Comparison of ENCODE assay signal across 14 cellular contexts in the genomic region with DNA sequence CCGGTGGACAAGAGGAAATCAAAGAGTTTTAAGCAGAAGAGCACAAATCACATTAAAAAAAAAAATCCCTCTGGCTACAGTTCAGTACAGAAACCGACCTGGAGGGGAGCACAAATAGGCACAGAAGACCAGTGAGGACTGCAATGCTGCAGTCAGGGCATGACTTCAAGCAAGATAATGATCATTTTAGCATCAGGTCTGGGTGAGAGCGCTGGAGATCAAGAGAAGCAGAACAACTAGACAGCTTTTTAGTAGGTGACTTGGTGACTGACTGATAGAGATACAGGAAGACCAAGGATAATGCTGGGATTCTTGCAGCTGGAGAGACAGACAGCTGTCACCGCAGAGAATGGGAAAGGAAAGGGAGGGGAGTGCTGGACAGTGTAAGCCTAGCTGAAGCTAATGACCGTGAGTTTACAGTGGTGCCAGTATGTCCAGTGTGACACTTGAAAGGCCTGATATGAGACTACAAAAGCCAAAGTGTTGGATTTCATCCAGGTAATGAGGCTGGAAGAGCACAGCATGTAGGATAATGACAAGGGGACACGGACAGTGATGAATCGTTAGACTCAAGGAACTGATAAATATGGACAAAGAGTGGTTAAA. TPM values are rescaled to one million over a fixed set of nuclear protein-coding genes. Genes with fewer than 3 reads are reported as not detected.
DNase-seq lines count a peak whose midpoint lies in the region; ATAC-seq, FAIRE-seq and TF ChIP-seq lines count a peak whose summit lies in the region.
"Had no signal": no experiment of that assay in that cellular context is flagged by ENCODE, and none has a peak within 500 bp of the region (broad histone marks: within the 10 kb centered on the region; RNA-seq: fewer than 3 reads in every experiment).

No MANE protein-coding gene starts in this region.

- peaks cover 21% of the 10 kb centered on the region for H3K79me2 ChIP-seq in HepG2 (ENCODE audit: insufficient read depth, low read length)

- H3K9ac ChIP-seq in HepG2 (ENCODE audit: insufficient read depth, low read depth, low read length): no peak overlapping the region

- in situ Hi-C loops in HepG2 (cut with HindIII; ENCODE audit: extremely low pct_ligation_motif_present, low pct_unique_long_range_greater_than_20kb): no loop called here

- TF ChIP-seq CTCF in 22Rv1 (IDR thresholded peaks at IDR 0.05) (no peak), VCaP (conservative IDR thresholded peaks at IDR 0.05) (no peak), HepG2 (CRISPR knock-in tag; IDR thresholded peaks at IDR 0.05) (no peak)

- TF ChIP-seq POLR2A in HepG2 (IDR thresholded peaks at IDR 0.05; ENCODE audit: insufficient read depth in 1 of 2, low read depth in 2 of 2, low read length in 2 of 2): no peak

- no TSS peak for BruUV-seq in HepG2 (replicated peaks; lab: Mats Ljungman, UMichigan)

- POLR2A ChIA-PET in HepG2 (lab: Yijun Ruan, JAX): interaction anchor here (1.5 kb wide), 1 partner anchor 68 kb away, joined by 3 read pairs; a partner anchor contains a TSS

- H3K9me3 ChIP-seq in HepG2 (ENCODE audit: low read length): no peaks in the 10 kb centered on the region

- peak overlapping the region; percentile 48 for H3K27ac ChIP-seq in 22Rv1
- peak overlapping the region; percentile 83 for H3K27ac ChIP-seq in VCaP
- peak overlapping the region; percentile 28 for H3K27ac ChIP-seq in HepG2 (ENCODE audit: extremely low read length, insufficient read depth, low read length)
- H3K27ac ChIP-seq: brain microvascular endothelial cell, skin epidermis had no signal

- WGBS in HepG2 (ENCODE audit: low lambda C conversion rate): 78% methylated on average over 7 of the region's 7 CpGs

- no peak overlapping the region for H3K4me3 ChIP-seq in HepG2 (replicated peaks in 1 of 3; ENCODE audit: insufficient read depth in 1 of 3, low read depth in 2 of 3, low read length in 3 of 3)
- H3K4me3 ChIP-seq: skin epidermis had no signal

- H3K27me3 ChIP-seq in HepG2 (ENCODE audit: control insufficient read depth in 1 of 2, insufficient read depth in 2 of 2, low read length in 2 of 2): no peaks in the 10 kb centered on the region
- H3K27me3 ChIP-seq: brain microvascular endothelial cell had no signal

- peaks cover 61% of the 10 kb centered on the region for H3K4me1 ChIP-seq in HepG2 (ENCODE audit: insufficient read depth, low read length)

- intact Hi-C loops in HepG2 (cut with micrococcal nuclease; ENCODE audit: unreplicated experiment): loop anchor here (10.0 kb wide), 1 partner anchor 168 kb away; a partner anchor contains a TSS

- H3K36me3 ChIP-seq in HepG2 (replicated peaks in 1 of 2; ENCODE audit: control insufficient read depth in 1 of 2, insufficient read depth in 2 of 2, low read length in 2 of 2): peaks cover 5 to 18% of the 10 kb centered on the region in 2 experiments; a peak in 4 of 5 replicates

- H3K4me2 ChIP-seq in HepG2 (ENCODE audit: low read depth, low read length): 0 out of 2 replicates have a peak overlapping the region, but pooled peaks have one; percentile 41

- no peak for FAIRE-seq in HepG2 (lab: Jason Lieb, UNC)

- TF ChIP-seq EP300 in HepG2 (IDR thresholded peaks at IDR 0.05; ENCODE audit: low read depth in 2 of 2, low read length in 2 of 2): no peak
- no peak for TF ChIP-seq EP300 in HepG2 (CRISPR knock-in tag; IDR thresholded peaks at IDR 0.05; ENCODE audit: borderline replicate concordance)

- H4K20me1 ChIP-seq in HepG2 (ENCODE audit: insufficient read depth, low read length): no peaks in the 10 kb centered on the region

- peak; percentile 67 for DNase-seq in NCI-H1417 treated with DMSO at 0.1 percent for 48 hours (lab: John Stamatoyannopoulos, UW)
- DNase-seq in HepG2 (ENCODE audit: low spot score): no peak
- DNase-seq: activated CD4-positive, alpha-beta T cell treated with anti-CD3 and anti-CD28 coated beads, Interleukin-2, amount 50 U/mL, for 1 hour; activated gamma-delta T cell; brain microvascular endothelial cell; Karpas-422; SW 1271 had no signal

- TF ChIP-seq RAD21 in HepG2 (CRISPR knock-in tag; IDR thresholded peaks at IDR 0.05): no peak

- no peak overlapping the region for H2AFZ ChIP-seq in HepG2 (ENCODE audit: low read length)

- CTCF ChIA-PET in HepG2 (lab: Yijun Ruan, JAX; ENCODE audit: low intra/inter-chr PET ratio, low total read pairs): no interaction called here

- ATAC-seq in HepG2 (peak; percentile 45), HG03108 (IDR thresholded peaks at IDR 0.05; ENCODE audit: unreplicated experiment) (no peak), HG02623 (IDR thresholded peaks at IDR 0.05; ENCODE audit: unreplicated experiment) (no peak), GM21786 (IDR thresholded peaks at IDR 0.05; ENCODE audit: unreplicated experiment) (no peak), HG02884 (IDR thresholded peaks at IDR 0.05; ENCODE audit: unreplicated experiment) (no peak)

TF ChIP-seq in HepG2, 621 proteins besides CTCF, POLR2A, EP300 and RAD21:
- peak; percentile 62 for TF ChIP-seq ZBTB38 (CRISPR knock-in tag; IDR thresholded peaks at IDR 0.05)
- TF ChIP-seq ZNF282 (IDR thresholded peaks at IDR 0.05; ENCODE audit: partially characterized antibody): no peak
TF ChIP-seq in HepG2: peak in this region for 1.

RNA-seq across cellular contexts. Expression of a gene that starts 5.6 kb away (rescaled TPM):
- 36.6 and 48.7 TPM in 2 replicates for total RNA-seq in HepG2 (2016; rRNA removed; fragmentation: Illumina TruSeq; extraction: Trizol)
- total RNA-seq in HepG2 (2016; cell fraction: cytosol; rRNA removed; fragmentation: Illumina TruSeq; extraction: Trizol; ENCODE audit: low read depth): 10.0 and 13.7 TPM in 2 replicates
- 34.1 and 41.3 TPM in 2 replicates for total RNA-seq in HepG2 (2016; cell fraction: insoluble cytoplasmic fraction; rRNA removed; fragmentation: Illumina TruSeq; extraction: Trizol)
- total RNA-seq in HepG2 (2016; cell fraction: membrane; rRNA removed; fragmentation: Illumina TruSeq; extraction: Trizol): 21.8 and 31.3 TPM in 2 replicates
- 20.5 and 30.8 TPM in 2 replicates for total RNA-seq in HepG2 (2016; cell fraction: nucleus; rRNA removed; fragmentation: Illumina TruSeq; extraction: Trizol)
- polyA plus RNA-seq in HepG2 (2011; rRNA removed): 14.8 and 18.7 TPM in 2 replicates
- polyA plus RNA-seq in HepG2 (2011; cell fraction: cytosol; rRNA removed): 9.0 and 11.9 TPM in 2 replicates
- polyA plus RNA-seq in HepG2 (2011; cell fraction: nucleus; rRNA removed): 6.8 and 7.0 TPM in 2 replicates
- 18.9 and 27.0 TPM in 2 replicates for polyA plus RNA-seq in HepG2 (2012)
- polyA plus RNA-seq in HepG2 (2016; cell fraction: cytosol; fragmentation: Illumina TruSeq; extraction: Trizol; ENCODE audit: low read depth): 11.4 and 14.2 TPM in 2 replicates
- 40.7 and 42.4 TPM in 2 replicates for polyA plus RNA-seq in HepG2 (2016; cell fraction: insoluble cytoplasmic fraction; fragmentation: Illumina TruSeq; extraction: Trizol; ENCODE audit: low read depth)
- polyA plus RNA-seq in HepG2 (2016; cell fraction: membrane; fragmentation: Illumina TruSeq; extraction: Trizol; ENCODE audit: low read depth): 19.1 and 20.4 TPM in 2 replicates
- 41.5 and 42.3 TPM in 2 replicates for polyA plus RNA-seq in HepG2 (2016; cell fraction: nucleus; fragmentation: Illumina TruSeq; extraction: Trizol; ENCODE audit: insufficient read depth, low read depth)
- polyA minus RNA-seq in HepG2 (2011; rRNA and poly(A)+ RNA removed; ENCODE audit: low replicate concordance): 3.3 and 6.3 TPM in 2 replicates
- 7.6 and 8.4 TPM in 2 replicates for polyA minus RNA-seq in HepG2 (2011; cell fraction: cytosol; rRNA and poly(A)+ RNA removed)
- 12.0 and 13.3 TPM in 2 replicates for polyA minus RNA-seq in HepG2 (2011; cell fraction: nucleus; rRNA and poly(A)+ RNA removed)

Comparison
In these comparisons a context has a peak if more than half of its experiments do, and no peak if none do; other contexts are left out.
1. H3K27ac ChIP-seq: peak in every context shown above with its lines; median percentile 83 in VCaP; 48 in 22Rv1; 28 in HepG2.